Comparison of ENCODE assay signal across 24 cellular contexts in genomic region chr4:48596336-48596735, GRCh38.
"Had no signal": no experiment of that assay in that cellular context is flagged by ENCODE, and none has a peak within 500 bp of the region (broad histone marks: within the 10 kb centered on the region; RNA-seq: fewer than 3 reads in every experiment).

No MANE protein-coding gene starts in this region.

- H3K36me3 ChIP-seq: ovary, vagina had no signal

- DNase-seq: islet precursor cell; left ventricle myocardium inferior; midbrain; mucosa of descending colon; naive thymus-derived CD4-positive, alpha-beta T cell; ovary; retina; right cardiac atrium; stimulated activated CD4-positive, alpha-beta T cell treated with anti-CD3 and anti-CD28 coated beads, Interleukin-12 subunit alpha, Interleukin-12 subunit beta, amount 100 ng/mL, for 4 hours; stimulated activated CD4-positive, alpha-beta T cell treated with anti-CD3 and anti-CD28 coated beads, Interleukin-15, amount 100 ng/mL, for 24 hours; stimulated activated CD4-positive, alpha-beta T cell treated with anti-CD3 and anti-CD28 coated beads, Interleukin-2, amount 100 ng/mL, for 24 hours; stimulated activated CD4-positive, alpha-beta T cell treated with anti-CD3 and anti-CD28 coated beads, Interleukin-4, amount 100 ng/mL, for 1 hour; stimulated activated naive B cell treated with anti-CD40 and anti-IgM and Interleukin-4, amounts not matched to agents 10 μg/mL and 1 μg/mL and 100 μg/mL, for 72 hours; stimulated activated naive CD8-positive, alpha-beta T cell treated with anti-CD3 and anti-CD28 coated beads, Interleukin-15, Interleukin-2, amounts not matched to agents 100 U/mL and 50 U/mL, for 24 hours; stomach; testis; thyroid gland; transverse colon; upper lobe of left lung had no signal

- H3K27me3 ChIP-seq: ovary, stomach, testis, thyroid gland, transverse colon, upper lobe of left lung, vagina had no signal

- H3K9me3 ChIP-seq: left ventricle myocardium inferior, mucosa of descending colon, ovary, stomach, testis, thyroid gland, transverse colon, upper lobe of left lung, vagina had no signal

- H3K4me1 ChIP-seq: testis, thyroid gland, vagina had no signal

- ATAC-seq: mucosa of descending colon; naive thymus-derived CD4-positive, alpha-beta T cell; natural killer cell treated with Interleukin-12 subunit alpha and Interleukin-12 subunit beta and Interleukin-15 and Interleukin-18, amount 100 ng/mL, for 72 hours; right cardiac atrium; sciatic nerve; stimulated activated naive B cell treated with anti-CD40 and anti-IgM and Interleukin-4, amounts not matched to agents 10 μg/mL and 1 μg/mL and 100 μg/mL, for 72 hours; stimulated activated naive CD8-positive, alpha-beta T cell treated with anti-CD3 and anti-CD28 coated beads, Interleukin-15, Interleukin-2, amounts not matched to agents 100 U/mL and 50 U/mL, for 24 hours had no signal

- H3K27ac ChIP-seq: left ventricle myocardium inferior, ovary, skin epidermis, stomach, testis, thyroid gland, transverse colon, upper lobe of left lung, vagina had no signal

- H3K4me3 ChIP-seq: left ventricle myocardium inferior, lung, mucosa of descending colon, ovary, skin epidermis, stomach, testis, thyroid gland, transverse colon, upper lobe of left lung, vagina had no signal
